Comparison of ENCODE assay signal across 26 cellular contexts in genomic region chr11:8069771-8070170, GRCh38. TPM values are rescaled to one million over a fixed set of nuclear protein-coding genes. Genes with fewer than 3 reads are reported as not detected.
DNase-seq lines count a peak whose midpoint lies in the region; ATAC-seq and TF ChIP-seq lines count a peak whose summit lies in the region.
"Had no signal": no experiment of that assay in that cellular context is flagged by ENCODE, and none has a peak within 500 bp of the region (broad histone marks: within the 10 kb centered on the region; RNA-seq: fewer than 3 reads in every experiment).

No MANE protein-coding gene starts in this region.

- DNase-seq in heart right ventricle: no peak
- no peak for DNase-seq in cardiac septum (ENCODE audit: low spot score)
- peak; percentile 46 for DNase-seq in chondrocyte (ENCODE audit: low spot score)
- no peak for DNase-seq in mesothelial cell of epicardium (ENCODE audit: low spot score in 2 of 2, unreplicated experiment in 2 of 2)
- DNase-seq in thyroid gland: no peak
- no peak for DNase-seq in NCI-H446 treated with DMSO at 0.1 percent for 48 hours (lab: John Stamatoyannopoulos, UW)
- no peak for DNase-seq in cerebellar nuclear complex (lab: John Stamatoyannopoulos, UW)
- no peak for DNase-seq in activated CD8-positive, alpha-beta T cell treated with anti-CD3 and anti-CD28 coated beads, Interleukin-2, amount 10 ng/mL, durations not matched to agents 7 days and 5 days
- DNase-seq: activated CD4-positive, alpha-beta T cell treated with anti-CD3 and anti-CD28 coated beads for 48 hours; activated naive CD8-positive, alpha-beta T cell treated with anti-CD3 and anti-CD28 coated beads, Interleukin-2, amount 50 U/mL, for 24 hours; activated T-cell treated with anti-CD3 and anti-CD28 coated beads, Interleukin-2, amount 50 U/mL, for 48 hours; body of pancreas; CD8-positive, alpha-beta T cell; cortex of kidney; esophagus squamous epithelium; foreskin melanocyte; immature natural killer cell; NCI-H1092; NCI-H187; NCI-H2171; stimulated activated naive CD4-positive, alpha-beta T cell treated with Interleukin-2 at 50 U/mL for 16 hours; T-helper 9 cell; WERI-Rb-1 had no signal

- H3K4me3 ChIP-seq in heart right ventricle: no peak overlapping the region
- H3K4me3 ChIP-seq in thyroid gland (replicated peaks in 1 of 3): no peak overlapping the region
- H3K4me3 ChIP-seq: body of pancreas, esophagus squamous epithelium, GM12878 had no signal

- H3K27me3 ChIP-seq in heart right ventricle (no peaks in the 10 kb centered on the region), thyroid gland (no peaks in the 10 kb centered on the region)
- H3K27me3 ChIP-seq: body of pancreas had no signal

- POLR2A ChIA-PET in activated CD8-positive, alpha-beta T cell treated with anti-CD3 and anti-CD28 coated beads, Interleukin-2, amount 10 ng/mL, durations not matched to agents 7 days and 5 days (lab: Charles Lee): no interaction called here

- H3K27me3 Mint-ChIP-seq in chondrocyte (ENCODE audit: low read depth) (peaks cover 26% of the 10 kb centered on the region), mesothelial cell of epicardium (ENCODE audit: low read depth) (peaks cover 32% of the 10 kb centered on the region)
- peaks cover 5% of the 10 kb centered on the region for H3K27me3 Mint-ChIP-seq in activated CD8-positive, alpha-beta T cell treated with anti-CD3 and anti-CD28 coated beads, Interleukin-2, amount 10 ng/mL, durations not matched to agents 7 days and 5 days (ENCODE audit: low read depth)

- H3K4me3 Mint-ChIP-seq in chondrocyte (ENCODE audit: unreplicated experiment): no peak overlapping the region
- no peak overlapping the region for H3K4me3 Mint-ChIP-seq in mesothelial cell of epicardium
- H3K4me3 Mint-ChIP-seq in activated CD8-positive, alpha-beta T cell treated with anti-CD3 and anti-CD28 coated beads, Interleukin-2, amount 10 ng/mL, durations not matched to agents 7 days and 5 days: no peak overlapping the region
- H3K4me3 Mint-ChIP-seq: activated naive CD8-positive, alpha-beta T cell treated with anti-CD3 and anti-CD28 coated beads, Interleukin-2, amount 50 U/mL, for 24 hours; CD8-positive, alpha-beta T cell; IgD-negative memory B cell; immature natural killer cell; neural crest cell had no signal

- peaks cover 13 to 50% (median 41%) of the 10 kb centered on the region in 9 donors for H3K4me1 ChIP-seq in heart right ventricle
- peaks cover 20 to 53% of the 10 kb centered on the region in 2 donors for H3K4me1 ChIP-seq in thyroid gland

- H3K9me3 Mint-ChIP-seq in chondrocyte (ENCODE audit: low read depth) (no peaks in the 10 kb centered on the region), mesothelial cell of epicardium (no peaks in the 10 kb centered on the region)
- H3K9me3 Mint-ChIP-seq in activated CD8-positive, alpha-beta T cell treated with anti-CD3 and anti-CD28 coated beads, Interleukin-2, amount 10 ng/mL, durations not matched to agents 7 days and 5 days (ENCODE audit: insufficient read depth): no peaks in the 10 kb centered on the region
- H3K9me3 Mint-ChIP-seq: activated naive CD8-positive, alpha-beta T cell treated with anti-CD3 and anti-CD28 coated beads, Interleukin-2, amount 50 U/mL, for 24 hours; CD8-positive, alpha-beta T cell; immature natural killer cell; neural crest cell had no signal

- H3K4me1 Mint-ChIP-seq in chondrocyte (ENCODE audit: low read depth) (peaks cover 21% of the 10 kb centered on the region), mesothelial cell of epicardium (peaks cover 40% of the 10 kb centered on the region)
- no peaks in the 10 kb centered on the region for H3K4me1 Mint-ChIP-seq in activated CD8-positive, alpha-beta T cell treated with anti-CD3 and anti-CD28 coated beads, Interleukin-2, amount 10 ng/mL, durations not matched to agents 7 days and 5 days (ENCODE audit: low read depth)
- H3K4me1 Mint-ChIP-seq: immature natural killer cell, neural crest cell had no signal

- ATAC-seq in heart right ventricle: no peak
- ATAC-seq in activated CD8-positive, alpha-beta T cell treated with anti-CD3 and anti-CD28 coated beads, Interleukin-2, amount 10 ng/mL, durations not matched to agents 7 days and 5 days: no peak
- ATAC-seq: activated naive CD8-positive, alpha-beta T cell treated with anti-CD3 and anti-CD28 coated beads, Interleukin-2, amount 50 U/mL, for 24 hours; CD8-positive, alpha-beta T cell had no signal

- intact Hi-C loops in heart right ventricle (cut with DNase I): loop anchor here in 9 of 10 donors (1.0 to 5.0 kb wide), 4 partner anchors 17 to 37 kb away; no protein-coding TSS in a partner anchor
- intact Hi-C loops in cardiac septum (cut with DNase I): loop anchor here (1.0 kb wide), 1 partner anchor 36 kb away; no protein-coding TSS in a partner anchor
- intact Hi-C loops in thyroid gland (cut with DNase I): loop anchor here (5.0 kb wide), 1 partner anchor 37 kb away; no protein-coding TSS in a partner anchor

- H3K9me3 ChIP-seq in heart right ventricle (no peaks in the 10 kb centered on the region), thyroid gland (no peaks in the 10 kb centered on the region)
- H3K9me3 ChIP-seq: body of pancreas, esophagus squamous epithelium had no signal

- no peaks in the 10 kb centered on the region for H3K36me3 Mint-ChIP-seq in chondrocyte (ENCODE audit: low read depth)
- H3K36me3 Mint-ChIP-seq in mesothelial cell of epicardium: no peaks in the 10 kb centered on the region
- no peaks in the 10 kb centered on the region for H3K36me3 Mint-ChIP-seq in activated CD8-positive, alpha-beta T cell treated with anti-CD3 and anti-CD28 coated beads, Interleukin-2, amount 10 ng/mL, durations not matched to agents 7 days and 5 days (ENCODE audit: low read depth)
- H3K36me3 Mint-ChIP-seq: CD8-positive, alpha-beta T cell; IgD-negative memory B cell; immature natural killer cell had no signal

- WGBS in heart right ventricle, 2 donors: 72% methylated on average over 8 of the region's 8 CpGs
- 83 to 91% methylated on average over 8 of the region's 8 CpGs for WGBS in thyroid gland, 2 donors

- peak overlapping the region in 7 of 10 donors; percentile 63 to 83 (median 75) for H3K27ac ChIP-seq in heart right ventricle
- H3K27ac ChIP-seq in thyroid gland: peak overlapping the region; percentile 91 to 99 (median 98)
- H3K27ac ChIP-seq: WERI-Rb-1 had no signal

- H3K27ac Mint-ChIP-seq in chondrocyte (ENCODE audit: unreplicated experiment): no peak overlapping the region
- peak overlapping the region; percentile 93 for H3K27ac Mint-ChIP-seq in mesothelial cell of epicardium
- no peak overlapping the region for H3K27ac Mint-ChIP-seq in activated CD8-positive, alpha-beta T cell treated with anti-CD3 and anti-CD28 coated beads, Interleukin-2, amount 10 ng/mL, durations not matched to agents 7 days and 5 days
- H3K27ac Mint-ChIP-seq: activated naive CD8-positive, alpha-beta T cell treated with anti-CD3 and anti-CD28 coated beads, Interleukin-2, amount 50 U/mL, for 24 hours; CD8-positive, alpha-beta T cell; IgD-negative memory B cell; immature natural killer cell had no signal

- no peak for TF ChIP-seq POLR2A in thyroid gland (IDR thresholded peaks at IDR 0.05)

- TF ChIP-seq CTCF in heart right ventricle (IDR thresholded peaks at IDR 0.05) (no peak), chondrocyte (IDR thresholded peaks at IDR 0.05) (no peak), mesothelial cell of epicardium (IDR thresholded peaks at IDR 0.05; ENCODE audit: unreplicated experiment) (no peak), thyroid gland (IDR thresholded peaks at IDR 0.05) (no peak)

- H3K36me3 ChIP-seq in heart right ventricle (no peaks in the 10 kb centered on the region), thyroid gland (no peaks in the 10 kb centered on the region)
- H3K36me3 ChIP-seq: esophagus squamous epithelium, WERI-Rb-1 had no signal

- CTCF ChIA-PET in activated CD8-positive, alpha-beta T cell treated with anti-CD3 and anti-CD28 coated beads, Interleukin-2, amount 10 ng/mL, durations not matched to agents 7 days and 5 days (lab: Charles Lee): no interaction called here

RNA-seq across cellular contexts. Expression of gene TUB, which starts 11.2 kb away (rescaled TPM):
- total RNA-seq in heart right ventricle (10 to 100 TPM; 11.6 to 28.2 (median 20.2) TPM), cardiac septum (12.2 TPM), chondrocyte (14.1 to 17.2 TPM (median 14.3 TPM) in 3 replicates), mesothelial cell of epicardium (51.7 to 53.4 TPM (median 52.8 TPM) in 3 replicates), thyroid gland (10 to 100 TPM; 16.3 to 25.8 (median 22.7) TPM)
- polyA plus RNA-seq in heart right ventricle: 1 to 10 TPM; 2.4 to 3.7 TPM
- total RNA-seq in activated CD8-positive, alpha-beta T cell treated with anti-CD3 and anti-CD28 coated beads, Interleukin-2, amount 10 ng/mL, durations not matched to agents 7 days and 5 days: not detected
- total RNA-seq: CD8-positive, alpha-beta T cell; GM12878 had no signal
- polyA plus RNA-seq: IgD-negative memory B cell, immature natural killer cell had no signal

Comparison
In these comparisons a context has a peak if more than half of its experiments do, and no peak if none do; other contexts are left out.
1. RNA of gene TUB, which starts 11.2 kb away (total RNA-seq): 51.7 to 53.4 TPM in mesothelial cell of epicardium, 16.3 to 25.8 TPM in thyroid gland, 11.6 to 28.2 TPM in heart right ventricle, 14.1 to 17.2 TPM in chondrocyte and 12.2 TPM in cardiac septum (single experiment); not detected in activated CD8-positive, alpha-beta T cell treated with anti-CD3 and anti-CD28 coated beads, Interleukin-2, amount 10 ng/mL, durations not matched to agents 7 days and 5 days; every median in the first group is over 10 times any median in the second.